Comparison of ENCODE assay signal across 16 cellular contexts in genomic region chr5:10103098-10103497, GRCh38.
A peak's percentile ranks its signal among the peaks of the same experiment; 100 is the strongest.
DNase-seq lines count a peak whose midpoint lies in the region; ATAC-seq and TF ChIP-seq lines count a peak whose summit lies in the region.
"Had no signal": no experiment of that assay in that cellular context is flagged by ENCODE, and none has a peak within 500 bp of the region (broad histone marks: within the 10 kb centered on the region; RNA-seq: fewer than 3 reads in every experiment).

No MANE protein-coding gene starts in this region.

- peaks cover 30% of the 10 kb centered on the region for H3K9me3 Mint-ChIP-seq in WTC11
- peaks cover 6% of the 10 kb centered on the region for H3K9me3 Mint-ChIP-seq in activated T-helper 17 cell treated with anti-CD3 and anti-CD28 coated beads, Interleukin-2, amount 50 U/mL, for 72 hours

- H3K27me3 Mint-ChIP-seq in WTC11 (ENCODE audit: low read depth) = peaks cover 6% of the 10 kb centered on the region
- no peaks in the 10 kb centered on the region for H3K27me3 Mint-ChIP-seq in activated T-helper 17 cell treated with anti-CD3 and anti-CD28 coated beads, Interleukin-2, amount 50 U/mL, for 72 hours

- H3K4me1 ChIP-seq in HUES64 (ENCODE audit: insufficient read depth, low read length) (peaks cover 28% of the 10 kb centered on the region), iPS-20b (ENCODE audit: insufficient read depth, low read length) (peaks cover 26% of the 10 kb centered on the region; the same call in 1 of the 2 replicates)

- no peak for TF ChIP-seq CTCF in WTC11 (IDR thresholded peaks at IDR 0.05)

- peaks cover 52% of the 10 kb centered on the region for H3K4me1 Mint-ChIP-seq in WTC11
- no peaks in the 10 kb centered on the region for H3K4me1 Mint-ChIP-seq in activated T-helper 17 cell treated with anti-CD3 and anti-CD28 coated beads, Interleukin-2, amount 50 U/mL, for 72 hours

- H3K36me3 ChIP-seq in HUES64 (ENCODE audit: insufficient read depth, low read length) = peaks cover 8% of the 10 kb centered on the region; the same call in 1 of the 2 replicates
- peaks cover 9% of the 10 kb centered on the region; the same call in 1 of the 2 replicates for H3K36me3 ChIP-seq in iPS-20b (ENCODE audit: insufficient read depth, low read depth, low read length)

- peak; percentile 92 for ATAC-seq in WTC11
- no peak for ATAC-seq in activated T-helper 17 cell treated with anti-CD3 and anti-CD28 coated beads, Interleukin-2, amount 50 U/mL, for 72 hours (replicated peaks)

- CTCF ChIA-PET in WTC11 (lab: Charles Lee) = no interaction called here

- H3K27me3 ChIP-seq in HUES64 (ENCODE audit: insufficient read depth, low read length) (no peaks in the 10 kb centered on the region), iPS-20b (ENCODE audit: insufficient read depth, low read length) (no peaks in the 10 kb centered on the region)

- POLR2A ChIA-PET in WTC11 (lab: Charles Lee) = no interaction called here

- H3K9ac ChIP-seq in HUES64 (ENCODE audit: low read depth, low read length) (peak overlapping the region; percentile 72), iPS-20b (ENCODE audit: low read depth, low read length) (peak overlapping the region; percentile 62)

- H3K4me3 ChIP-seq in HUES64 (ENCODE audit: low read length) (no peak overlapping the region), iPS-20b (ENCODE audit: low read length) (peak overlapping the region; percentile 41; the same call in 1 of the 2 replicates)

- H3K9me3 ChIP-seq in HUES64 (ENCODE audit: insufficient read depth, low read depth, low read length) (peaks cover 27% of the 10 kb centered on the region), iPS-20b (ENCODE audit: insufficient read depth, low read depth, low read length) (peaks cover 24% of the 10 kb centered on the region)

- peak; percentile 16 for DNase-seq in DMS79 (lab: John Stamatoyannopoulos, UW)
- DNase-seq in WTC11 (ENCODE audit: low spot score) = peak; percentile 69
- DNase-seq in NCI-H748 (lab: John Stamatoyannopoulos, UW; ENCODE audit: unreplicated experiment) = no peak
- DNase-seq in NCI-H1092 (lab: John Stamatoyannopoulos, UW) = no peak
- no peak for DNase-seq in NCI-H748 treated with DMSO at 0.1 percent for 48 hours (lab: John Stamatoyannopoulos, UW)
- DNase-seq: C1 segment of cervical spinal cord, Karpas-422, MM.1S, NCI-H1105 treated with DMSO at 0.1 percent for 48 hours, NCI-H2029, NCI-H226, NCI-H82, SHP77 had no signal

- peak overlapping the region; percentile 98 for H3K27ac Mint-ChIP-seq in WTC11
- H3K27ac Mint-ChIP-seq in activated T-helper 17 cell treated with anti-CD3 and anti-CD28 coated beads, Interleukin-2, amount 50 U/mL, for 72 hours = no peak overlapping the region

- H3K27ac ChIP-seq in HUES64 (ENCODE audit: low read depth, low read length) (peak overlapping the region; percentile 95), iPS-20b (ENCODE audit: low read length) (peak overlapping the region; percentile 95)

- peaks cover 37% of the 10 kb centered on the region for H3K36me3 Mint-ChIP-seq in WTC11
- H3K36me3 Mint-ChIP-seq in activated T-helper 17 cell treated with anti-CD3 and anti-CD28 coated beads, Interleukin-2, amount 50 U/mL, for 72 hours (ENCODE audit: low read depth) = no peaks in the 10 kb centered on the region

- H3K4me3 Mint-ChIP-seq in WTC11 = peak overlapping the region; percentile 43
- no peak overlapping the region for H3K4me3 Mint-ChIP-seq in activated T-helper 17 cell treated with anti-CD3 and anti-CD28 coated beads, Interleukin-2, amount 50 U/mL, for 72 hours

- WGBS in HUES64 = 19% methylated on average over 7 of the region's 7 CpGs

TF ChIP-seq in WTC11, 78 proteins besides CTCF, POLR2A, EP300 and RAD21:
- TF ChIP-seq ZNF121 (CRISPR knock-in tag; IDR thresholded peaks at IDR 0.05) = no peak
- TF ChIP-seq ZSCAN18 (CRISPR knock-in tag; IDR thresholded peaks at IDR 0.05) = no peak
- no peak for TF ChIP-seq NR3C1 (CRISPR knock-in tag; conservative IDR thresholded peaks at IDR 0.05; ENCODE audit: low read depth)
- TF ChIP-seq FOXJ3 (CRISPR knock-in tag; IDR thresholded peaks at IDR 0.05; ENCODE audit: borderline replicate concordance) = no peak
- TF ChIP-seq SP1 (CRISPR knock-in tag; conservative IDR thresholded peaks at IDR 0.05) = peak; percentile 24
- TF ChIP-seq JAZF1 (CRISPR knock-in tag; IDR thresholded peaks at IDR 0.05) = no peak
- no peak for TF ChIP-seq RORB (CRISPR knock-in tag; IDR thresholded peaks at IDR 0.05)
- no peak for TF ChIP-seq GABPB1 (CRISPR knock-in tag; IDR thresholded peaks at IDR 0.05)
- no peak for TF ChIP-seq MYBL2 (CRISPR knock-in tag; IDR thresholded peaks at IDR 0.05)
- TF ChIP-seq PREB (CRISPR knock-in tag; IDR thresholded peaks at IDR 0.05; ENCODE audit: borderline replicate concordance) = no peak
- TF ChIP-seq SMAD4 (CRISPR knock-in tag; IDR thresholded peaks at IDR 0.05) = no peak
- no peak for TF ChIP-seq TP53 (CRISPR knock-in tag; IDR thresholded peaks at IDR 0.05)
- no peak for TF ChIP-seq E2F1 (CRISPR knock-in tag; IDR thresholded peaks at IDR 0.05)
- TF ChIP-seq TEAD1 (CRISPR knock-in tag; IDR thresholded peaks at IDR 0.05) = peak; percentile 38; the same call in 1 of the 2 replicates
- TF ChIP-seq ZNF416 (CRISPR knock-in tag; IDR thresholded peaks at IDR 0.05) = no peak
- no peak for TF ChIP-seq NR1H2 (CRISPR knock-in tag; IDR thresholded peaks at IDR 0.05)
- TF ChIP-seq ZMAT4 (CRISPR knock-in tag; IDR thresholded peaks at IDR 0.05) = no peak
- peak; percentile 75; the same call in 1 of the 2 replicates for TF ChIP-seq ZNF423 (CRISPR knock-in tag; IDR thresholded peaks at IDR 0.05)
- TF ChIP-seq ZNF532 (CRISPR knock-in tag; IDR thresholded peaks at IDR 0.05; ENCODE audit: borderline replicate concordance) = no peak

Comparison
In these comparisons a context has a peak if more than half of its experiments do, and no peak if none do; other contexts are left out.
1. DNase-seq: peak in DMS79 (single experiment) and WTC11 (single experiment); none in NCI-H748 (single experiment), NCI-H1092 (single experiment) and NCI-H748 treated with DMSO at 0.1 percent for 48 hours (single experiment).